ENCODE assay signal across 21 cellular contexts in genomic region chr14:31884776-31885379, GRCh38.
DNase-seq lines count a peak whose midpoint lies in the region; ATAC-seq and TF ChIP-seq lines count a peak whose summit lies in the region.
"Had no signal": no experiment of that assay in that cellular context is flagged by ENCODE, and none has a peak within 500 bp of the region (broad histone marks: within the 10 kb centered on the region; RNA-seq: fewer than 3 reads in every experiment).

No MANE protein-coding gene starts in this region.

- no peaks in the 10 kb centered on the region for H3K9me3 Mint-ChIP-seq in activated CD4-positive, alpha-beta T cell treated with anti-CD3 and anti-CD28 coated beads, Interleukin-2, amount 10 ng/mL, durations not matched to agents 24 days and 14 days
- H3K9me3 Mint-ChIP-seq: activated CD4-positive, alpha-beta memory T cell treated with anti-CD3 and anti-CD28 coated beads, Interleukin-2, amount 10 ng/mL, durations not matched to agents 7 days and 5 days; T-cell had no signal

- no peak overlapping the region for H3K4me3 Mint-ChIP-seq in activated CD4-positive, alpha-beta T cell treated with anti-CD3 and anti-CD28 coated beads, Interleukin-2, amount 10 ng/mL, durations not matched to agents 24 days and 14 days
- H3K4me3 Mint-ChIP-seq: activated CD4-positive, alpha-beta memory T cell treated with anti-CD3 and anti-CD28 coated beads, Interleukin-2, amount 10 ng/mL, durations not matched to agents 7 days and 5 days; T-cell had no signal

- ATAC-seq in HG02610 (IDR thresholded peaks at IDR 0.05; ENCODE audit: unreplicated experiment) (no peak), GM18909 (IDR thresholded peaks at IDR 0.05; ENCODE audit: poor library complexity, unreplicated experiment) (no peak), HG03457 (IDR thresholded peaks at IDR 0.05; ENCODE audit: unreplicated experiment) (no peak)
- ATAC-seq: left lobe of liver, Right ventricle myocardium inferior, T-cell had no signal

- H3K36me3 Mint-ChIP-seq in activated CD4-positive, alpha-beta T cell treated with anti-CD3 and anti-CD28 coated beads, Interleukin-2, amount 10 ng/mL, durations not matched to agents 24 days and 14 days (ENCODE audit: low read depth): no peaks in the 10 kb centered on the region
- H3K36me3 Mint-ChIP-seq: T-cell had no signal

- TF ChIP-seq CTCF in cardiac fibroblast (IDR thresholded peaks at IDR 0.05; ENCODE audit: low read depth, low read length) (no peak), kidney epithelial cell (IDR thresholded peaks at IDR 0.05; ENCODE audit: insufficient read depth, low read length, poor library complexity, severe bottlenecking) (no peak)

- H3K27me3 Mint-ChIP-seq in activated CD4-positive, alpha-beta T cell treated with anti-CD3 and anti-CD28 coated beads, Interleukin-2, amount 10 ng/mL, durations not matched to agents 24 days and 14 days: peaks cover 2% of the 10 kb centered on the region

- DNase-seq in Caki2 (ENCODE audit: low read depth) (peak; percentile 3), NCI-H226 (peak; percentile 58), cardiac fibroblast (ENCODE audit: low read depth in 2 of 2) (peak; percentile 10 to 68), kidney epithelial cell (ENCODE audit: low read depth) (peak; percentile 35)
- no peak for DNase-seq in activated CD4-positive, alpha-beta T cell treated with anti-CD3 and anti-CD28 coated beads, Interleukin-2, amount 10 ng/mL, durations not matched to agents 24 days and 14 days
- DNase-seq: activated CD4-positive, alpha-beta memory T cell treated with anti-CD3 and anti-CD28 coated beads, Interleukin-2, amount 10 ng/mL, durations not matched to agents 7 days and 5 days; activated naive CD4-positive, alpha-beta T cell treated with Interleukin-2 at 50 U/mL for 16 hours; activated T-cell treated with anti-CD3 and anti-CD28 coated beads, Interleukin-2, amount 50 U/mL, for 1 hour; GDM1; H7; NCI-H2029; NCI-H446; stimulated activated CD8-positive, alpha-beta memory T cell treated with anti-CD3 and anti-CD28 coated beads, Interleukin-4, amount 100 ng/mL, for 48 hours; T-cell had no signal

- intact Hi-C loops in activated CD4-positive, alpha-beta T cell treated with anti-CD3 and anti-CD28 coated beads, Interleukin-2, amount 10 ng/mL, durations not matched to agents 24 days and 14 days (cut with micrococcal nuclease): no loop called here

- H3K27ac Mint-ChIP-seq in activated CD4-positive, alpha-beta T cell treated with anti-CD3 and anti-CD28 coated beads, Interleukin-2, amount 10 ng/mL, durations not matched to agents 24 days and 14 days: no peak overlapping the region
- H3K27ac Mint-ChIP-seq: activated CD4-positive, alpha-beta memory T cell treated with anti-CD3 and anti-CD28 coated beads, Interleukin-2, amount 10 ng/mL, durations not matched to agents 7 days and 5 days; T-cell had no signal

- no peaks in the 10 kb centered on the region for H3K36me3 ChIP-seq in kidney epithelial cell (ENCODE audit: control insufficient read depth, insufficient read depth, low read length)
- H3K36me3 ChIP-seq: ascending aorta; BLaER1 treated with 17β-estradiol and CSF1 and Interleukin-3, amounts not matched to agents 10 nM and 100 nM had no signal

- no peaks in the 10 kb centered on the region for H3K27me3 ChIP-seq in kidney epithelial cell (ENCODE audit: control insufficient read depth, insufficient read depth, low read length)
- H3K27me3 ChIP-seq: ascending aorta; BLaER1 treated with 17β-estradiol and CSF1 and Interleukin-3, amounts not matched to agents 10 nM and 100 nM had no signal

- H3K4me3 ChIP-seq in cardiac fibroblast (replicated peaks in 1 of 2; ENCODE audit: low read depth in 2 of 2, low read length in 2 of 2) (no peak overlapping the region), kidney epithelial cell (ENCODE audit: low read depth, low read length) (no peak overlapping the region)
- H3K4me3 ChIP-seq: ascending aorta; BLaER1 treated with 17β-estradiol and CSF1 and Interleukin-3, amounts not matched to agents 10 nM and 100 nM had no signal

- no peaks in the 10 kb centered on the region for H3K4me1 Mint-ChIP-seq in activated CD4-positive, alpha-beta T cell treated with anti-CD3 and anti-CD28 coated beads, Interleukin-2, amount 10 ng/mL, durations not matched to agents 24 days and 14 days
- H3K4me1 Mint-ChIP-seq: activated CD4-positive, alpha-beta memory T cell treated with anti-CD3 and anti-CD28 coated beads, Interleukin-2, amount 10 ng/mL, durations not matched to agents 7 days and 5 days; T-cell had no signal

- in situ Hi-C loops in Caki2 (cut with HindIII; ENCODE audit: low pct_unique_long_range_greater_than_20kb, low sequenced_read_pairs): no loop called here
